Comparison of ENCODE assay signal across 8 cellular contexts in genomic region chr16:29115013-29115813, GRCh38.
DNase-seq lines count a peak whose midpoint lies in the region; ATAC-seq, FAIRE-seq and TF ChIP-seq lines count a peak whose summit lies in the region.
"Not testable (repeated sequence)": the region's sequence is repeated elsewhere in the genome, so short reads cannot be mapped to it uniquely, and the experiment has no call there.

No MANE protein-coding gene starts in this region.

- H3K4me2 ChIP-seq in SU-DHL-6 (ENCODE audit: low read depth, low read length, poor library complexity, severe bottlenecking) = not testable (repeated sequence)
- H3K4me2 ChIP-seq in mesenchymal stem cell (ENCODE audit: low read length, poor library complexity, severe bottlenecking) = peak overlapping the region; percentile 5

- DNase-seq in AG04449 (ENCODE audit: low read depth, low spot score); GM12891 (ENCODE audit: insufficient read length, low spot score); spleen: not testable (repeated sequence)
- DNase-seq in LNCaP clone FGC (ENCODE audit: low read depth) (peak; percentile 41), fibroblast of the aortic adventitia (ENCODE audit: low read depth) (peak; percentile 82), mesenchymal stem cell (peak; percentile 65)
- peak; percentile 57 for DNase-seq in activated naive CD8-positive, alpha-beta T cell treated with anti-CD3 and anti-CD28 coated beads, Interleukin-2, amount 50 U/mL, for 24 hours

- not testable (repeated sequence) for H3F3A ChIP-seq in SU-DHL-6 (ENCODE audit: insufficient read depth)

- H3K18ac ChIP-seq in mesenchymal stem cell (ENCODE audit: low read depth in 1 of 2, low read length in 2 of 2) = peak overlapping the region; percentile 37 to 63

- peak overlapping the region; percentile 52 for H3K4me3 Mint-ChIP-seq in activated naive CD8-positive, alpha-beta T cell treated with anti-CD3 and anti-CD28 coated beads, Interleukin-2, amount 50 U/mL, for 24 hours

- CTCF ChIA-PET in AG04449 (lab: Yijun Ruan, JAX) = interaction anchor here (0.7 to 3.9 kb wide), 5 partner anchors 120 to 586 kb away, joined by 3 to 46 read pairs (median 3); no protein-coding TSS in a partner anchor

- TF ChIP-seq POLR2A in GM12891 (IDR thresholded peaks at IDR 0.05; ENCODE audit: low read depth, low read length); spleen (IDR thresholded peaks at IDR 0.05): not testable (repeated sequence)

- not testable (repeated sequence) for H3K23ac ChIP-seq in mesenchymal stem cell (ENCODE audit: low read length in 2 of 2)

- not testable (repeated sequence) for H3K9me3 ChIP-seq in SU-DHL-6 (ENCODE audit: insufficient read depth, low read length); mesenchymal stem cell (ENCODE audit: control insufficient read depth, low read length); spleen

- not testable (repeated sequence) for H3K27ac ChIP-seq in SU-DHL-6 (ENCODE audit: low read depth, low read length); mesenchymal stem cell (ENCODE audit: low read length, poor library complexity, severe bottlenecking)
- H3K27ac ChIP-seq in spleen = peak overlapping the region in 5 of 8 donors; percentile 20 to 74 (median 58)

- POLR2A ChIA-PET in AG04449 (lab: Yijun Ruan, JAX) = not testable (repeated sequence)

- not testable (repeated sequence) for H2BK15ac ChIP-seq in mesenchymal stem cell (ENCODE audit: low read depth, poor library complexity, severe bottlenecking)

- H2AFZ ChIP-seq in SU-DHL-6 (ENCODE audit: low read depth, low read length, severe bottlenecking) = not testable (repeated sequence)
- peak overlapping the region; percentile 40 for H2AFZ ChIP-seq in mesenchymal stem cell (ENCODE audit: low read depth, low read length)

- not testable (repeated sequence) for H3K9me3 Mint-ChIP-seq in activated naive CD8-positive, alpha-beta T cell treated with anti-CD3 and anti-CD28 coated beads, Interleukin-2, amount 50 U/mL, for 24 hours

- H2BK5ac ChIP-seq in mesenchymal stem cell (ENCODE audit: low read depth, low read length, poor library complexity, severe bottlenecking) = not testable (repeated sequence)

- not testable (repeated sequence) for H3K79me2 ChIP-seq in SU-DHL-6 (ENCODE audit: insufficient read depth, low read length)

- peak; percentile 68 for ATAC-seq in activated naive CD8-positive, alpha-beta T cell treated with anti-CD3 and anti-CD28 coated beads, Interleukin-2, amount 50 U/mL, for 24 hours

- peak; percentile 63 for FAIRE-seq in GM12891 (lab: Jason Lieb, UNC)

- not testable (repeated sequence) for H3K27me3 ChIP-seq in SU-DHL-6 (ENCODE audit: low read length); mesenchymal stem cell (ENCODE audit: control insufficient read depth in 1 of 2, insufficient read depth in 1 of 2, low read length in 2 of 2); spleen (replicated peaks in 1 of 7)

- peaks cover 60% of the 10 kb centered on the region for H3K4me1 Mint-ChIP-seq in activated naive CD8-positive, alpha-beta T cell treated with anti-CD3 and anti-CD28 coated beads, Interleukin-2, amount 50 U/mL, for 24 hours

- not testable (repeated sequence) for H3K14ac ChIP-seq in mesenchymal stem cell (ENCODE audit: low read length in 2 of 2)

- H3K4me3 ChIP-seq in AG04449 (ENCODE audit: low read depth, low read length); LNCaP clone FGC (ENCODE audit: low read depth, low read length); SU-DHL-6 (ENCODE audit: insufficient read depth, low read length, poor library complexity, severe bottlenecking); fibroblast of the aortic adventitia (ENCODE audit: low read depth, low read length); spleen: not testable (repeated sequence)
- H3K4me3 ChIP-seq in mesenchymal stem cell (ENCODE audit: insufficient read depth in 1 of 2, low read depth in 1 of 2, low read length in 2 of 2) = peak overlapping the region in 1 of 2 experiments; percentile 37

- H3K4me1 ChIP-seq in mesenchymal stem cell (ENCODE audit: control insufficient read depth, insufficient read depth, low read depth, low read length) = not testable (repeated sequence)
- peaks cover 0 to 50% (median 14%) of the 10 kb centered on the region in 6 donors for H3K4me1 ChIP-seq in spleen

- H3K9ac ChIP-seq in SU-DHL-6 (ENCODE audit: low read length) = not testable (repeated sequence)
- H3K9ac ChIP-seq in mesenchymal stem cell (ENCODE audit: low read length) = peak overlapping the region; percentile 83

- peak overlapping the region in 1 of 2 experiments; percentile 80 for H3K4ac ChIP-seq in mesenchymal stem cell (ENCODE audit: low read depth in 1 of 2, low read length in 2 of 2)

- peaks cover 46% of the 10 kb centered on the region for H3K36me3 Mint-ChIP-seq in activated naive CD8-positive, alpha-beta T cell treated with anti-CD3 and anti-CD28 coated beads, Interleukin-2, amount 50 U/mL, for 24 hours (ENCODE audit: low read depth)

- peak overlapping the region; percentile 90 for H4K8ac ChIP-seq in mesenchymal stem cell (ENCODE audit: low read length)

- H2AK5ac ChIP-seq in mesenchymal stem cell (ENCODE audit: low read length, severe bottlenecking) = not testable (repeated sequence)

- WGBS in mesenchymal stem cell = 26% methylated on average over 22 of the region's 25 CpGs
- WGBS in spleen, 5 donors = 31 to 41% (median 35%) methylated on average over 25 of the region's 25 CpGs

- H3K79me1 ChIP-seq in mesenchymal stem cell (replicated peaks; ENCODE audit: low read length, poor library complexity, severe bottlenecking) = not testable (repeated sequence)

- H2BK120ac ChIP-seq in mesenchymal stem cell (ENCODE audit: low read depth, low read length) = peak overlapping the region; percentile 37

- H3K9me2 ChIP-seq in SU-DHL-6 (replicated peaks; ENCODE audit: insufficient read depth, low read length) = not testable (repeated sequence)

- H2BK12ac ChIP-seq in mesenchymal stem cell (ENCODE audit: low read length in 2 of 2) = peak overlapping the region in 1 of 2 experiments; percentile 66

- H4K91ac ChIP-seq in mesenchymal stem cell (ENCODE audit: low read length) = peak overlapping the region; percentile 96

- H3K27ac Mint-ChIP-seq in activated naive CD8-positive, alpha-beta T cell treated with anti-CD3 and anti-CD28 coated beads, Interleukin-2, amount 50 U/mL, for 24 hours = peak overlapping the region; percentile 83

- H3K36me3 ChIP-seq in SU-DHL-6 (ENCODE audit: low read length); mesenchymal stem cell (ENCODE audit: control insufficient read depth in 1 of 2, insufficient read depth in 2 of 2, low read depth in 1 of 2, low read length in 2 of 2): not testable (repeated sequence)
- H3K36me3 ChIP-seq in spleen = peaks cover 0 to 72% (median 14%) of the 10 kb centered on the region in 6 donors

- not testable (repeated sequence) for H4K20me1 ChIP-seq in SU-DHL-6 (ENCODE audit: low read depth, low read length)

- not testable (repeated sequence) for H3K27me3 Mint-ChIP-seq in activated naive CD8-positive, alpha-beta T cell treated with anti-CD3 and anti-CD28 coated beads, Interleukin-2, amount 50 U/mL, for 24 hours

- TF ChIP-seq CTCF in AG04449 (IDR thresholded peaks at IDR 0.05; ENCODE audit: insufficient read depth, low read length, missing control alignments) (peak; percentile 44), LNCaP clone FGC (IDR thresholded peaks at IDR 0.05; ENCODE audit: control insufficient read depth, extremely low read depth, insufficient read depth) (peak; percentile 51; the same call in 1 of the 2 replicates), SU-DHL-6 (IDR thresholded peaks at IDR 0.05; ENCODE audit: insufficient read depth, low read length, poor library complexity, severe bottlenecking) (peak; percentile 58), fibroblast of the aortic adventitia (IDR thresholded peaks at IDR 0.05; ENCODE audit: insufficient read depth, low read length) (peak; percentile 58), spleen (IDR thresholded peaks at IDR 0.05 in 8 of 11, conservative IDR thresholded peaks at IDR 0.05 in 3 of 11) (peak in 10 of 11 experiments; percentile 36 to 78 (median 66))

- intact Hi-C loops in spleen (cut with DNase I; ENCODE audit: low total_unique reads) = not testable (repeated sequence)
